Comparison of ENCODE assay signal across 9 cellular contexts in the genomic region with DNA sequence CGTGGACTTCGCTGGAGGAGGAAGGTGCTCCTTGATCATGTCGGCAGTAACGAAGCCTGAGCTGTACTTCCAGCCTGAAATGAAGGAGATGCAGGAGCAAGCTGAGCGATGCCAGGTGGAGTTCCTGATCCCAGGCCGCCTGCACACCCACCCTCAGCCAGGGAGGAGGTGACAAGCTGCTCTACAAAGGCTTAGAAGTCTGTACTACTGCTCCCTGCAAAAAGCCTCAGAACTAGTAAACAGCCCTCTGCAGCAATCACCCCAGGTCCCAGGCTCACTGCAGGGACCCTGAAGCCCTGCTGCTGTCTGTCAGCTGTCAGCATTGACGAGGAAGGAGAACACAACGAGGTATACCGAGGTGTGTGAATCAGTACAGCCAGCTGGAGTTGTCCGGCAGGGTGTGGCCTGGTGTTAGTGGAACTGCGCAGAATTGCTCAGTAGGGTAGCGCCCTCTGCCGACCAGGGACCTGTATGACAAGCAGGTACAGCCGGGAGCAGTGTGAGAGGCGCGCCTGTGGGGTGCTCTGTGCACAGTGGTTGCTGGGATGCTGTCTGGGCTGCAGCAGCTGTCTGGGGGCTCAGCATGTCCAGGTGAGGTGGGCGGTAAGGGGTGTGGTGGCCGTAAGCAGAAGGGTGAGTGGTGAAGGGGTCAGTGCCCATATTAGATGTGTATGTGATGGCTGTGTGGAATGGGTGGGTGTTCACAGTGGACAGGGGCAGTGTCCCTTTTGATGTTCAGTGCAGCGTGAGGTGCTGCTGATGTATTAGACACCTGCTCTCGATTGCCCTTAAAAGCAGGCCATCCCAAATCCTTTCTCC. TPM values are rescaled to one million over a fixed set of nuclear protein-coding genes. Genes with fewer than 3 reads are reported as not detected.
DNase-seq lines count a peak whose midpoint lies in the region; ATAC-seq and TF ChIP-seq lines count a peak whose summit lies in the region.
"Had no signal": no experiment of that assay in that cellular context is flagged by ENCODE, and none has a peak within 500 bp of the region (broad histone marks: within the 10 kb centered on the region; RNA-seq: fewer than 3 reads in every experiment).

No MANE protein-coding gene starts in this region.

- no peak overlapping the region for H3K4me3 Mint-ChIP-seq in naive thymus-derived CD8-positive, alpha-beta T cell
- H3K4me3 Mint-ChIP-seq: activated naive CD4-positive, alpha-beta T cell treated with anti-CD3 and anti-CD28 coated beads, Interleukin-2, amount 50 U/mL, for 24 hours had no signal

- peak; percentile 96 for ATAC-seq in GM19324 (IDR thresholded peaks at IDR 0.05; ENCODE audit: low FRiP score, unreplicated experiment)
- peak; percentile 98 for ATAC-seq in HG03342 (IDR thresholded peaks at IDR 0.05; ENCODE audit: unreplicated experiment)
- peak; percentile 77 to 98 for ATAC-seq in naive thymus-derived CD8-positive, alpha-beta T cell
- ATAC-seq in stimulated activated naive CD8-positive, alpha-beta T cell treated with anti-CD3 and anti-CD28 coated beads, Interleukin-15, Interleukin-2, amounts not matched to agents 100 U/mL and 50 U/mL, for 24 hours, result peak; percentile 96

- no peaks in the 10 kb centered on the region for H3K9me3 Mint-ChIP-seq in naive thymus-derived CD8-positive, alpha-beta T cell
- H3K9me3 Mint-ChIP-seq: activated naive CD4-positive, alpha-beta T cell treated with anti-CD3 and anti-CD28 coated beads, Interleukin-2, amount 50 U/mL, for 24 hours had no signal

- H3K4me3 ChIP-seq in epithelial cell of esophagus (ENCODE audit: low read length), result no peak overlapping the region

- DNase-seq in COLO668 (lab: John Stamatoyannopoulos, UW; ENCODE audit: unreplicated experiment) (peak; percentile 74), NCI-H82 (lab: John Stamatoyannopoulos, UW) (peak; percentile 79), epithelial cell of esophagus (ENCODE audit: low read depth) (peak; percentile 83)
- DNase-seq in activated CD8-positive, alpha-beta memory T cell treated with anti-CD3 and anti-CD28 coated beads for 48 hours (ENCODE audit: low read depth in 2 of 3, low spot score in 2 of 3), result peak; percentile 33 to 75 (median 53)
- peak; percentile 36 to 82 (median 60) for DNase-seq in naive thymus-derived CD8-positive, alpha-beta T cell
- peak; percentile 83 for DNase-seq in stimulated activated naive CD8-positive, alpha-beta T cell treated with anti-CD3 and anti-CD28 coated beads, Interleukin-15, Interleukin-2, amounts not matched to agents 100 U/mL and 50 U/mL, for 24 hours

- peak overlapping the region in 3 of 10 donors; percentile 2 to 80 (median 61) for H3K27ac Mint-ChIP-seq in naive thymus-derived CD8-positive, alpha-beta T cell
- H3K27ac Mint-ChIP-seq: activated naive CD4-positive, alpha-beta T cell treated with anti-CD3 and anti-CD28 coated beads, Interleukin-2, amount 50 U/mL, for 24 hours had no signal

- peak; percentile 90 for TF ChIP-seq CTCF in epithelial cell of esophagus (IDR thresholded peaks at IDR 0.05; ENCODE audit: insufficient read depth, low read depth, low read length, missing control alignments)

- peaks cover 0 to 4% (median 0%) of the 10 kb centered on the region in 3 donors for H3K36me3 Mint-ChIP-seq in naive thymus-derived CD8-positive, alpha-beta T cell

- POLR2A ChIA-PET in naive thymus-derived CD8-positive, alpha-beta T cell (lab: Charles Lee), result interaction anchor here (1.6 kb wide), 1 partner anchor 152 kb away, joined by 6 read pairs; a partner anchor contains a TSS

- H3K4me1 Mint-ChIP-seq in naive thymus-derived CD8-positive, alpha-beta T cell, result peaks cover 0 to 1% (median 0%) of the 10 kb centered on the region in 4 donors
- H3K4me1 Mint-ChIP-seq: activated naive CD4-positive, alpha-beta T cell treated with anti-CD3 and anti-CD28 coated beads, Interleukin-2, amount 50 U/mL, for 24 hours had no signal

- H3K27me3 Mint-ChIP-seq in naive thymus-derived CD8-positive, alpha-beta T cell, result peaks cover 0 to 9% (median 3%) of the 10 kb centered on the region in 5 donors

RNA-seq across cellular contexts. Expression of a gene that starts 7.6 kb away (rescaled TPM):
- not detected for total RNA-seq in naive thymus-derived CD8-positive, alpha-beta T cell
- under 1 TPM in 2 of 3 donors, not detected in 1; 0.02 to 0.10 TPM for polyA plus RNA-seq in naive thymus-derived CD8-positive, alpha-beta T cell

RNA-seq across cellular contexts. Expression of a gene that starts 40.6 kb away (rescaled TPM):
- not detected for total RNA-seq in naive thymus-derived CD8-positive, alpha-beta T cell
- polyA plus RNA-seq in naive thymus-derived CD8-positive, alpha-beta T cell, result not detected
